ENCODE assay signal across 11 cellular contexts in genomic region chr2:41720298-41720697, GRCh38.
DNase-seq lines count a peak whose midpoint lies in the region; ATAC-seq and TF ChIP-seq lines count a peak whose summit lies in the region.
"Had no signal": no experiment of that assay in that cellular context is flagged by ENCODE, and none has a peak within 500 bp of the region (broad histone marks: within the 10 kb centered on the region; RNA-seq: fewer than 3 reads in every experiment).

No MANE protein-coding gene starts in this region.

- H3K36me3 Mint-ChIP-seq in T-helper 17 cell (ENCODE audit: low read depth), result no peaks in the 10 kb centered on the region

- H3K27me3 Mint-ChIP-seq in T-helper 17 cell, result no peaks in the 10 kb centered on the region

- TF ChIP-seq CTCF in coronary artery (IDR thresholded peaks at IDR 0.05), result no peak

- DNase-seq in coronary artery (ENCODE audit: low spot score) (no peak), C1 segment of cervical spinal cord (lab: John Stamatoyannopoulos, UW) (no peak), T-helper 17 cell (no peak), NAMALWA (ENCODE audit: low spot score) (no peak)
- DNase-seq in stimulated activated CD8-positive, alpha-beta memory T cell treated with anti-CD3 and anti-CD28 coated beads, Interleukin-4, amount 100 ng/mL, for 48 hours, result no peak
- DNase-seq: activated effector memory CD4-positive, alpha-beta T cell treated with Interleukin-2 at 50 U/mL for 16 hours; SHP77 treated with DMSO at 0.1 percent for 48 hours had no signal

- H3K4me3 Mint-ChIP-seq in T-helper 17 cell, result no peak overlapping the region

- H3K27ac ChIP-seq in coronary artery, result no peak overlapping the region
- H3K27ac ChIP-seq: epithelial cell of prostate had no signal

- ATAC-seq in GM18499 (IDR thresholded peaks at IDR 0.05; ENCODE audit: insufficient read depth, unreplicated experiment) (peak; percentile 33), GM19467 (IDR thresholded peaks at IDR 0.05; ENCODE audit: unreplicated experiment) (peak; percentile 47), HG03103 (IDR thresholded peaks at IDR 0.05; ENCODE audit: low read depth, unreplicated experiment) (peak; percentile 46), T-helper 17 cell (no peak)

- no peaks in the 10 kb centered on the region for H3K9me3 ChIP-seq in T-helper 17 cell (ENCODE audit: control insufficient read depth, low read length, poor library complexity, severe bottlenecking)

- H3K4me3 ChIP-seq in coronary artery, result peak overlapping the region; percentile 50

- peaks cover 10% of the 10 kb centered on the region for H3K4me1 Mint-ChIP-seq in T-helper 17 cell

- no peak overlapping the region for H3K27ac Mint-ChIP-seq in T-helper 17 cell
